8 cellular contexts compared by ENCODE assay signal in the genomic region with DNA sequence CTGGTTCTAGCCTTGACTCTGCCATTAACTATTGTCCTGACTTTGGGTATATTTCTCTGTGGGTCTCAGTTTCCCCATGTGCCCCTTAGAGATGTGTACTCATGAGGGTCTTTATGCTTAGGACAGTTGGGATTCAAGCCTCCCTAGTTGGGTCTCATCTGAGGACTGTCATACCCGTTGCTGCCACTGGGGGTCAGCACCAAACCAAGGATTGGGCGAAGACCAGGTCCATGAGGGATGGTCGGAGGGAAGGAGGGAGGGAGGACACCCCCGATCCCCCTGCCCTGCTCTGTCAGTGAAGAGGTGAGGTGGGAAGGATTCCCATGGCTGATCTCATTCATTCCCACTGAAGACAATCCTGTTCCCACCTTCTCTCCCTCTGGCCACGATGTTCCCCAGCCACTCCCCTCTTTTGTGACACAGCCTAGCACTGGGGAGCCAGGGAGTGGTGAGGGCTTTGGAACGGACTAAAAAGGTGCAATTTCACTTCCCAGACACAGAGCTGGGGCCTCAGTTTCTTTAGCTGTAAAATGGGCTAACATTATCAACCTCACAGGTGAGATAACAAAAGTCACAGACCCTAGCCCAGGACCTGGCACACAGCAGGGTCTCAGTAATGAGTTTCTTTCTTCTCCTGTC. TPM values are rescaled to one million over a fixed set of nuclear protein-coding genes. Genes with fewer than 3 reads are reported as not detected.
DNase-seq lines count a peak whose midpoint lies in the region; ATAC-seq and TF ChIP-seq lines count a peak whose summit lies in the region.

No MANE protein-coding gene starts in this region.

- H3K4me1 ChIP-seq in HEK293 (ENCODE audit: control insufficient read depth, insufficient read depth, low read length) = no peaks in the 10 kb centered on the region
- H3K4me1 ChIP-seq in aorta (ENCODE audit: control insufficient read depth in 1 of 2, insufficient read depth in 2 of 2, low read length in 2 of 2) = no peaks in the 10 kb centered on the region

- TF ChIP-seq CTCF in Calu3 (IDR thresholded peaks at IDR 0.05; ENCODE audit: unreplicated experiment) (peak; percentile 97), HEK293 (tag by site-specific recombination; IDR thresholded peaks at IDR 0.05) (peak; percentile 70)

- BruUV-seq in Calu3 (replicated peaks; lab: Mats Ljungman, UMichigan) = no TSS peak

- peaks cover 35% of the 10 kb centered on the region for H3K27me3 Mint-ChIP-seq in Calu3 (ENCODE audit: unreplicated experiment)

- H3K27ac ChIP-seq in HEK293 (ENCODE audit: extremely low read depth, low read depth, low read length) (no peak overlapping the region), aorta (ENCODE audit: low read depth in 1 of 2, low read length in 2 of 2) (no peak overlapping the region)

- H3K4me3 ChIP-seq in HEK293 (ENCODE audit: low read depth, low read length) (no peak overlapping the region), aorta (ENCODE audit: low read length in 2 of 2) (no peak overlapping the region)

- H3K27me3 ChIP-seq in aorta (ENCODE audit: control insufficient read depth in 1 of 2, insufficient read depth in 2 of 2, low read length in 1 of 2) = no peaks in the 10 kb centered on the region

- H3K4me1 Mint-ChIP-seq in Calu3 (ENCODE audit: low read depth, unreplicated experiment) = no peaks in the 10 kb centered on the region

- WGBS in aorta, 2 donors = 5 to 10% methylated on average over 6 of the region's 6 CpGs

- no peak overlapping the region for H3K4me3 Mint-ChIP-seq in Calu3 (ENCODE audit: low read depth, unreplicated experiment)

- peaks cover 4% of the 10 kb centered on the region for H3K36me3 Mint-ChIP-seq in Calu3 (ENCODE audit: insufficient read depth, unreplicated experiment)

- no peaks in the 10 kb centered on the region for H3K36me3 ChIP-seq in HEK293 (ENCODE audit: control insufficient read depth in 2 of 2, insufficient read depth in 1 of 2, low read length in 2 of 2)
- H3K36me3 ChIP-seq in aorta (ENCODE audit: control insufficient read depth in 1 of 2, insufficient read depth in 2 of 2, low read length in 1 of 2) = no peaks in the 10 kb centered on the region

- POLR2A ChIA-PET in HEK293 (lab: Yijun Ruan, JAX) = no interaction called here

- intact Hi-C loops in Calu3 (cut with micrococcal nuclease; ENCODE audit: unreplicated experiment) (loop anchor here (1.0 kb wide), 1 partner anchor 87 kb away; no protein-coding TSS in a partner anchor), posterior vena cava (cut with DNase I) (loop anchor here (2.0 to 5.0 kb wide), 2 partner anchors 85 to 87 kb away; no protein-coding TSS in a partner anchor), aorta (cut with DNase I) (loop anchor here (1.0 to 10.0 kb wide), 4 partner anchors 37 to 87 kb away; a partner anchor contains a TSS)

- H3K9me3 ChIP-seq in HEK293 (ENCODE audit: control insufficient read depth, insufficient read depth, low read depth, low read length) = no peaks in the 10 kb centered on the region
- H3K9me3 ChIP-seq in aorta (ENCODE audit: control insufficient read depth, low read length) = no peaks in the 10 kb centered on the region

- no peak overlapping the region for H3K27ac Mint-ChIP-seq in Calu3 (ENCODE audit: unreplicated experiment)

- no peaks in the 10 kb centered on the region for H3K9me3 Mint-ChIP-seq in Calu3 (ENCODE audit: low read depth, unreplicated experiment)

- CTCF ChIA-PET in Calu3 (lab: Charles Lee) = interaction anchor here (1.1 to 4.2 kb wide), 2 partner anchors 88 to 142 kb away, joined by 4 to 21 read pairs; no protein-coding TSS in a partner anchor
- CTCF ChIA-PET in HEK293 (lab: Yijun Ruan, JAX) = interaction anchor here (0.6 to 7.5 kb wide), 31 partner anchors 10 to 1088 kb away, joined by 3 to 264 read pairs (median 4); a partner anchor contains a TSS

- DNase-seq in Calu3 = peak; percentile 80
- DNase-seq in SHP77 (lab: John Stamatoyannopoulos, UW) = peak; percentile 32 to 70
- peak; percentile 52 to 72 (median 56) for DNase-seq in activated naive CD4-positive, alpha-beta T cell (lab: John Stamatoyannopoulos, UW)
- peak; percentile 58 for DNase-seq in glomerular visceral epithelial cell (ENCODE audit: extremely low spot score)
- DNase-seq in posterior vena cava (ENCODE audit: low spot score) = peak; percentile 87
- peak; percentile 75 to 92 for DNase-seq in aorta

- ATAC-seq in aorta (ENCODE audit: low FRiP score) (peak; percentile 80), GM21526 (IDR thresholded peaks at IDR 0.05; ENCODE audit: low FRiP score, unreplicated experiment) (no peak)

TF ChIP-seq in HEK293, 187 proteins besides CTCF, POLR2A, EP300 and RAD21:
- no peak for TF ChIP-seq ZNF23 (tag by site-specific recombination; IDR thresholded peaks at IDR 0.05; ENCODE audit: borderline replicate concordance)
- TF ChIP-seq, protein P1, sequence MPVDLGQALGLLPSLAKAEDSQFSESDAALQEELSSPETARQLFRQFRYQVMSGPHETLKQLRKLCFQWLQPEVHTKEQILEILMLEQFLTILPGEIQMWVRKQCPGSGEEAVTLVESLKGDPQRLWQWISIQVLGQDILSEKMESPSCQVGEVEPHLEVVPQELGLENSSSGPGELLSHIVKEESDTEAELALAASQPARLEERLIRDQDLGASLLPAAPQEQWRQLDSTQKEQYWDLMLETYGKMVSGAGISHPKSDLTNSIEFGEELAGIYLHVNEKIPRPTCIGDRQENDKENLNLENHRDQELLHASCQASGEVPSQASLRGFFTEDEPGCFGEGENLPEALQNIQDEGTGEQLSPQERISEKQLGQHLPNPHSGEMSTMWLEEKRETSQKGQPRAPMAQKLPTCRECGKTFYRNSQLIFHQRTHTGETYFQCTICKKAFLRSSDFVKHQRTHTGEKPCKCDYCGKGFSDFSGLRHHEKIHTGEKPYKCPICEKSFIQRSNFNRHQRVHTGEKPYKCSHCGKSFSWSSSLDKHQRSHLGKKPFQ (tag by site-specific recombination; IDR thresholded peaks at IDR 0.05) = no peak
- no peak for TF ChIP-seq ZBTB20 (tag by site-specific recombination; IDR thresholded peaks at IDR 0.05)
- TF ChIP-seq OVOL3 (tag by site-specific recombination; IDR thresholded peaks at IDR 0.05) = no peak
- TF ChIP-seq BCL11A (tag by site-specific recombination; IDR thresholded peaks at IDR 0.05; ENCODE audit: low read depth) = no peak
- TF ChIP-seq ZNF654 (tag by site-specific recombination; IDR thresholded peaks at IDR 0.05; ENCODE audit: low read depth) = peak; percentile 80
- peak; percentile 80 for TF ChIP-seq ZNF366 (tag by site-specific recombination; conservative IDR thresholded peaks at IDR 0.05)
- TF ChIP-seq ZNF404 (tag by site-specific recombination; IDR thresholded peaks at IDR 0.05) = no peak
- peak; percentile 35; the same call in 1 of the 2 replicates for TF ChIP-seq KLF9 (tag by site-specific recombination; IDR thresholded peaks at IDR 0.05; ENCODE audit: low read depth)
- TF ChIP-seq, protein P2, sequence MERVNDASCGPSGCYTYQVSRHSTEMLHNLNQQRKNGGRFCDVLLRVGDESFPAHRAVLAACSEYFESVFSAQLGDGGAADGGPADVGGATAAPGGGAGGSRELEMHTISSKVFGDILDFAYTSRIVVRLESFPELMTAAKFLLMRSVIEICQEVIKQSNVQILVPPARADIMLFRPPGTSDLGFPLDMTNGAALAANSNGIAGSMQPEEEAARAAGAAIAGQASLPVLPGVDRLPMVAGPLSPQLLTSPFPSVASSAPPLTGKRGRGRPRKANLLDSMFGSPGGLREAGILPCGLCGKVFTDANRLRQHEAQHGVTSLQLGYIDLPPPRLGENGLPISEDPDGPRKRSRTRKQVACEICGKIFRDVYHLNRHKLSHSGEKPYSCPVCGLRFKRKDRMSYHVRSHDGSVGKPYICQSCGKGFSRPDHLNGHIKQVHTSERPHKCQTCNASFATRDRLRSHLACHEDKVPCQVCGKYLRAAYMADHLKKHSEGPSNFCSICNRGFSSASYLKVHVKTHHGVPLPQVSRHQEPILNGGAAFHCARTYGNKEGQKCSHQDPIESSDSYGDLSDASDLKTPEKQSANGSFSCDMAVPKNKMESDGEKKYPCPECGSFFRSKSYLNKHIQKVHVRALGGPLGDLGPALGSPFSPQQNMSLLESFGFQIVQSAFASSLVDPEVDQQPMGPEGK (tag by site-specific recombination; IDR thresholded peaks at IDR 0.05) = peak; percentile 56
- no peak for TF ChIP-seq SALL2 (tag by site-specific recombination; IDR thresholded peaks at IDR 0.05; ENCODE audit: borderline replicate concordance)
- TF ChIP-seq ZNF121 (tag by site-specific recombination; IDR thresholded peaks at IDR 0.05) = peak; percentile 99
- no peak for TF ChIP-seq ZNF521 (tag by site-specific recombination; IDR thresholded peaks at IDR 0.05)
- no peak for TF ChIP-seq ZNF324 (tag by site-specific recombination; IDR thresholded peaks at IDR 0.05)
- TF ChIP-seq ZNF37A (tag by site-specific recombination; IDR thresholded peaks at IDR 0.05) = no peak

RNA-seq across cellular contexts. Expression of a gene that starts 12.4 kb away (rescaled TPM):
- total RNA-seq in Calu3 (2022) (1.3 and 2.1 TPM in 2 replicates), posterior vena cava (under 1 TPM; 0.67 to 0.79 TPM), aorta (1 to 10 TPM; 1.3 to 3.1 TPM)
- 1 to 10 TPM in 1 of 2 donors, under 1 TPM in 1; 0.75 to 2.4 TPM for polyA plus RNA-seq in aorta

RNA-seq across cellular contexts. Expression of a gene that starts 46.1 kb away (rescaled TPM):
- total RNA-seq in Calu3 (2022) = 1,650 and 1,749 TPM in 2 replicates
- total RNA-seq in posterior vena cava = 1,000 to 10,000 TPM; 1,304 to 1,399 TPM
- 1,000 to 10,000 TPM; 1,466 to 1,593 TPM for total RNA-seq in aorta
- polyA plus RNA-seq in aorta = 1,000 to 10,000 TPM; 2,194 to 3,688 TPM
